In the genomic region with DNA sequence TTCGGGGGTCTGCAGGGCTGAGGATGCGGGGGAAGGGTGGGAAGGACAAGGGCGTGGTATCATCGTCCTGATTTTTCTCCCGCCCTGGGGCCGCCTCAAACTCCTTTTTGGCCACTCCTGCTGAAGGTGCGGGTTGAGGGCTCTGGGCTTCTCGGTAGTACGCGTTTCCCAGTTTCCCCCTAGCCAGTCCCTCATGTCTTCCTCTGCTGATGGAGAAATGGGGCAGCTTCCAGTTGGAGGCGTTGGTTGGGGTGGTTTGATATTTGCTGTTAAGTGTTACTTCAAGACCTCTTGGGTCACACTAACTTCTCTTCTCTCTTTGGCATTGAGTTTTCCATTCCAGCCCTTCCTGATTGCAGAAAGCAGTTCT, we compare ENCODE assay signal across 8 cellular contexts. TPM values are rescaled to one million over a fixed set of nuclear protein-coding genes. Genes with fewer than 3 reads are reported as not detected.
DNase-seq lines count a peak whose midpoint lies in the region; ATAC-seq, FAIRE-seq and TF ChIP-seq lines count a peak whose summit lies in the region.

No MANE protein-coding gene starts in this region.

- H3K4me2 ChIP-seq in parathyroid adenoma (ENCODE audit: low read length): peak overlapping the region; percentile 97

- peaks cover 6% of the 10 kb centered on the region for H3K79me2 ChIP-seq in parathyroid adenoma

- DNase-seq in NCI-H526 (lab: John Stamatoyannopoulos, UW) (peak; percentile 42 to 58), NCI-H526 treated with DMSO at 0.1 percent for 48 hours (lab: John Stamatoyannopoulos, UW) (no peak), HL-60 (ENCODE audit: low read depth in 1 of 2, low spot score in 1 of 2) (peak in 1 of 2 experiments; percentile 42), germinal center (ENCODE audit: low spot score) (peak; percentile 26), GM12891 (ENCODE audit: insufficient read length, low spot score) (no peak)
- DNase-seq in activated CD4-positive, alpha-beta T cell treated with anti-CD3 and anti-CD28 coated beads, Interleukin-2, amount 10 ng/mL, durations not matched to agents 7 days and 5 days: peak; percentile 25

- no peaks in the 10 kb centered on the region for H3K27me3 ChIP-seq in HL-60 (ENCODE audit: insufficient read depth, poor library complexity, severe bottlenecking)
- no peaks in the 10 kb centered on the region for H3K27me3 ChIP-seq in parathyroid adenoma (ENCODE audit: control insufficient read depth, insufficient read depth, low read length)

- peaks cover under 1% of the 10 kb centered on the region for H3K27me3 Mint-ChIP-seq in activated CD4-positive, alpha-beta T cell treated with anti-CD3 and anti-CD28 coated beads, Interleukin-2, amount 10 ng/mL, durations not matched to agents 7 days and 5 days

- TF ChIP-seq CTCF in HL-60 (IDR thresholded peaks at IDR 0.05; ENCODE audit: insufficient read depth, low read length) (no peak), parathyroid adenoma (IDR thresholded peaks at IDR 0.05) (no peak)

- peak overlapping the region; percentile 42 for H3K9ac ChIP-seq in parathyroid adenoma

- peaks cover 31% of the 10 kb centered on the region for H3K4me1 Mint-ChIP-seq in activated CD4-positive, alpha-beta T cell treated with anti-CD3 and anti-CD28 coated beads, Interleukin-2, amount 10 ng/mL, durations not matched to agents 7 days and 5 days

- FAIRE-seq in GM12891 (lab: Jason Lieb, UNC): no peak

- peak overlapping the region; percentile 86 for H2AFZ ChIP-seq in parathyroid adenoma

- ATAC-seq in GM21423 (IDR thresholded peaks at IDR 0.05; ENCODE audit: unreplicated experiment): peak; percentile 29

- peak overlapping the region; percentile 92 for H3K4me3 Mint-ChIP-seq in activated CD4-positive, alpha-beta T cell treated with anti-CD3 and anti-CD28 coated beads, Interleukin-2, amount 10 ng/mL, durations not matched to agents 7 days and 5 days

- H3K9me3 Mint-ChIP-seq in activated CD4-positive, alpha-beta T cell treated with anti-CD3 and anti-CD28 coated beads, Interleukin-2, amount 10 ng/mL, durations not matched to agents 7 days and 5 days: no peaks in the 10 kb centered on the region

- H3K4me1 ChIP-seq in parathyroid adenoma: peaks cover 5% of the 10 kb centered on the region

- peaks cover 7% of the 10 kb centered on the region for H3K36me3 Mint-ChIP-seq in activated CD4-positive, alpha-beta T cell treated with anti-CD3 and anti-CD28 coated beads, Interleukin-2, amount 10 ng/mL, durations not matched to agents 7 days and 5 days (ENCODE audit: low read depth)

- peak overlapping the region; percentile 93 for H3K27ac Mint-ChIP-seq in activated CD4-positive, alpha-beta T cell treated with anti-CD3 and anti-CD28 coated beads, Interleukin-2, amount 10 ng/mL, durations not matched to agents 7 days and 5 days

- CTCF ChIA-PET in activated CD4-positive, alpha-beta T cell treated with anti-CD3 and anti-CD28 coated beads, Interleukin-2, amount 10 ng/mL, durations not matched to agents 7 days and 5 days (lab: Charles Lee): no interaction called here

- peak overlapping the region; percentile 75 for H3K4me3 ChIP-seq in HL-60 (replicated peaks; ENCODE audit: insufficient read depth, low read length)
- peak overlapping the region; percentile 90 for H3K4me3 ChIP-seq in parathyroid adenoma (ENCODE audit: low read depth, low read length)

- POLR2A ChIA-PET in activated CD4-positive, alpha-beta T cell treated with anti-CD3 and anti-CD28 coated beads, Interleukin-2, amount 10 ng/mL, durations not matched to agents 7 days and 5 days (lab: Charles Lee): no interaction called here

- H3K36me3 ChIP-seq in parathyroid adenoma (ENCODE audit: control insufficient read depth, insufficient read depth, low read length): no peaks in the 10 kb centered on the region

- no peaks in the 10 kb centered on the region for H3K9me3 ChIP-seq in parathyroid adenoma (ENCODE audit: control insufficient read depth, low read length)

- no peak for TF ChIP-seq POLR2A in GM12891 (IDR thresholded peaks at IDR 0.05; ENCODE audit: low read depth, low read length)

- peak overlapping the region; percentile 94 for H3K27ac ChIP-seq in HL-60 (replicated peaks)
- H3K27ac ChIP-seq in parathyroid adenoma: peak overlapping the region; percentile 74

TF ChIP-seq in GM12891, 5 proteins besides CTCF, POLR2A, EP300 and RAD21:
- TF ChIP-seq TAF1 (IDR thresholded peaks at IDR 0.05; ENCODE audit: low read depth, low read length) (no peak), POLR2AphosphoS5 (IDR thresholded peaks at IDR 0.05; ENCODE audit: low read depth, low read length) (no peak), PAX5 (IDR thresholded peaks at IDR 0.05; ENCODE audit: insufficient read depth, low read length, severe bottlenecking) (no peak), SPI1 (IDR thresholded peaks at IDR 0.05; ENCODE audit: low read depth, low read length) (no peak), POU2F2 (IDR thresholded peaks at IDR 0.05; ENCODE audit: low read depth, low read length) (no peak)

RNA-seq across cellular contexts. Expression of gene GSTCD, which starts 0.5 kb away (rescaled TPM):
- 10 to 100 TPM; 11.6 to 12.4 TPM for total RNA-seq in activated CD4-positive, alpha-beta T cell treated with anti-CD3 and anti-CD28 coated beads, Interleukin-2, amount 10 ng/mL, durations not matched to agents 7 days and 5 days
- polyA plus RNA-seq in GM12891 (2012; ENCODE audit: low read depth, missing spikeins): 4.2 TPM

RNA-seq across cellular contexts. Expression of gene INTS12, which starts 0.6 kb away (rescaled TPM):
- total RNA-seq in activated CD4-positive, alpha-beta T cell treated with anti-CD3 and anti-CD28 coated beads, Interleukin-2, amount 10 ng/mL, durations not matched to agents 7 days and 5 days: 10 to 100 TPM; 16.0 to 18.9 TPM
- 26.7 TPM for polyA plus RNA-seq in GM12891 (2012; ENCODE audit: low read depth, missing spikeins)

Comparison
In these comparisons a context has a peak if more than half of its experiments do, and no peak if none do; other contexts are left out.
1. DNase-seq: peak in NCI-H526 (2 of 2), activated CD4-positive, alpha-beta T cell treated with anti-CD3 and anti-CD28 coated beads, Interleukin-2, amount 10 ng/mL, durations not matched to agents 7 days and 5 days (single experiment) and germinal center (single experiment); none in NCI-H526 treated with DMSO at 0.1 percent for 48 hours (single experiment) and GM12891 (single experiment).